Comparison of ENCODE assay signal across 8 cellular contexts in genomic region chr2:70123051-70123828, GRCh38. TPM values are rescaled to one million over a fixed set of nuclear protein-coding genes. Genes with fewer than 3 reads are reported as not detected.
A peak's percentile ranks its signal among the peaks of the same experiment; 100 is the strongest.
DNase-seq lines count a peak whose midpoint lies in the region; ATAC-seq, FAIRE-seq and TF ChIP-seq lines count a peak whose summit lies in the region.

No MANE protein-coding gene starts in this region.

- ATAC-seq in A549 (peak in 1 of 2 experiments; percentile 6; a peak in 3 of 6 replicates), GM21390 (IDR thresholded peaks at IDR 0.05; ENCODE audit: unreplicated experiment) (no peak)
- ATAC-seq in activated naive CD4-positive, alpha-beta T cell treated with anti-CD3 and anti-CD28 coated beads, Interleukin-2, amount 50 U/mL, for 72 hours, result no peak
- ATAC-seq in activated CD4-positive, CD25-positive, alpha-beta regulatory T cell treated with anti-CD3 and anti-CD28 coated beads, Interleukin-2, amount 50 U/mL, for 24 hours, result no peak

- POLR2A ChIA-PET in A549 (lab: Yijun Ruan, JAX) (interaction anchor here (0.6 to 3.0 kb wide), 17 partner anchors 7 to 209 kb away, joined by 3 to 156 read pairs (median 5); partner anchors contain the start of genes MXD1, PCBP1 and SNRPG), HEK293 (lab: Yijun Ruan, JAX) (interaction anchor here (0.5 to 3.8 kb wide), 13 partner anchors 10 to 382 kb away, joined by 3 to 27 read pairs (median 7); partner anchors contain the start of genes C2orf42 and MXD1)

- H2AFZ ChIP-seq in hepatocyte, result peak overlapping the region; percentile 30

- H4K20me1 ChIP-seq in hepatocyte (ENCODE audit: insufficient read depth, poor library complexity, severe bottlenecking), result no peaks in the 10 kb centered on the region

- peak overlapping the region; percentile 100 for H3K27ac Mint-ChIP-seq in activated naive CD4-positive, alpha-beta T cell treated with anti-CD3 and anti-CD28 coated beads, Interleukin-2, amount 50 U/mL, for 72 hours

- H3K27ac ChIP-seq in A549 (peak overlapping the region; percentile 96 to 99), HEK293 (ENCODE audit: extremely low read depth, low read depth, low read length) (peak overlapping the region; percentile 93), hepatocyte (peak overlapping the region; percentile 100)

- TF ChIP-seq CTCF in A549 (IDR thresholded peaks at IDR 0.05) (no peak), HEK293 (tag by site-specific recombination; IDR thresholded peaks at IDR 0.05) (no peak), hepatocyte (IDR thresholded peaks at IDR 0.05; ENCODE audit: poor library complexity) (no peak)

- H3K4me2 ChIP-seq in A549 (peak overlapping the region; percentile 81), hepatocyte (peak overlapping the region; percentile 89)

- CTCF ChIA-PET in A549 (lab: Yijun Ruan, JAX) (interaction anchor here (0.9 to 3.1 kb wide), 11 partner anchors 10 to 40 kb away, joined by 3 to 18 read pairs (median 7); no protein-coding TSS in a partner anchor), HEK293 (lab: Yijun Ruan, JAX) (interaction anchor here (0.9 to 1.7 kb wide), 2 partner anchors 12 to 20 kb away, joined by 3 to 4 read pairs; no protein-coding TSS in a partner anchor)

- TF ChIP-seq POLR2A in A549 (IDR thresholded peaks at IDR 0.05; ENCODE audit: low read length), result no peak

- peaks cover 42% of the 10 kb centered on the region for H3K4me1 ChIP-seq in A549
- peaks cover 8% of the 10 kb centered on the region for H3K4me1 ChIP-seq in HEK293 (ENCODE audit: control insufficient read depth, insufficient read depth, low read length)
- peaks cover 21% of the 10 kb centered on the region for H3K4me1 ChIP-seq in hepatocyte (ENCODE audit: insufficient read depth)

- TF ChIP-seq EP300 in A549 (IDR thresholded peaks at IDR 0.05), result no peak

- H3K4me3 ChIP-seq in A549, result peak overlapping the region; percentile 52
- no peak overlapping the region for H3K4me3 ChIP-seq in HEK293 (ENCODE audit: low read depth, low read length)
- H3K4me3 ChIP-seq in hepatocyte, result no peak overlapping the region
- H3K4me3 ChIP-seq in skeletal muscle cell (ENCODE audit: low read depth, low read length), result peak overlapping the region; percentile 53

- H3K36me3 Mint-ChIP-seq in activated naive CD4-positive, alpha-beta T cell treated with anti-CD3 and anti-CD28 coated beads, Interleukin-2, amount 50 U/mL, for 72 hours, result peaks cover 6 to 12% of the 10 kb centered on the region in 2 donors

- H3K9me3 ChIP-seq in A549, result no peaks in the 10 kb centered on the region
- no peaks in the 10 kb centered on the region for H3K9me3 ChIP-seq in HEK293 (ENCODE audit: control insufficient read depth, insufficient read depth, low read depth, low read length)
- no peaks in the 10 kb centered on the region for H3K9me3 ChIP-seq in hepatocyte (ENCODE audit: low read depth)

- peaks cover 5% of the 10 kb centered on the region for H3K79me2 ChIP-seq in hepatocyte

- no peak for DNase-seq in A549 (ENCODE audit: low read depth in 1 of 2, low spot score in 1 of 2)
- DNase-seq in activated naive CD4-positive, alpha-beta T cell treated with anti-CD3 and anti-CD28 coated beads, Interleukin-2, amount 50 U/mL, for 72 hours (ENCODE audit: low spot score in 2 of 2), result no peak
- DNase-seq in hepatocyte (ENCODE audit: low spot score), result peak; percentile 62
- no peak for DNase-seq in skeletal muscle cell (ENCODE audit: low read depth)
- no peak for DNase-seq in NCI-H2081 (lab: John Stamatoyannopoulos, UW)

- WGBS in A549 (ENCODE audit: missing lambda C conversion rate), result 91% methylated on average over 20 of the region's 20 CpGs
- WGBS in hepatocyte (ENCODE audit: low lambda C conversion rate, missing lambda C conversion rate), result 49% methylated on average over 20 of the region's 20 CpGs

- no peak for FAIRE-seq in A549 (lab: Jason Lieb, UNC)

- peaks cover 0 to 4% of the 10 kb centered on the region in 2 donors for H3K9me3 Mint-ChIP-seq in activated naive CD4-positive, alpha-beta T cell treated with anti-CD3 and anti-CD28 coated beads, Interleukin-2, amount 50 U/mL, for 72 hours

- TF ChIP-seq RAD21 in A549 (conservative IDR thresholded peaks at IDR 0.05 in 1 of 2, IDR thresholded peaks at IDR 0.05 in 1 of 2), result no peak

- H3K36me3 ChIP-seq in HEK293 (ENCODE audit: control insufficient read depth in 2 of 2, insufficient read depth in 1 of 2, low read length in 2 of 2) (no peaks in the 10 kb centered on the region), hepatocyte (replicated peaks; ENCODE audit: insufficient read depth, low read depth) (no peaks in the 10 kb centered on the region)

- H3K27me3 ChIP-seq in hepatocyte, result no peaks in the 10 kb centered on the region

- H3K9me2 ChIP-seq in hepatocyte (replicated peaks; ENCODE audit: insufficient read depth), result no peaks in the 10 kb centered on the region

TF ChIP-seq in A549, 52 proteins besides CTCF, POLR2A, EP300 and RAD21 (continues in another document):
- TF ChIP-seq RCOR1 (IDR thresholded peaks at IDR 0.05; ENCODE audit: low read depth, low read length) (no peak), PHF8 (IDR thresholded peaks at IDR 0.05; ENCODE audit: borderline replicate concordance, low read depth) (no peak), POLR2AphosphoS2 (conservative IDR thresholded peaks at IDR 0.05; ENCODE audit: low read length) (no peak), RNF2 (IDR thresholded peaks at IDR 0.05; ENCODE audit: borderline replicate concordance, low read depth) (no peak), FOXS1 (CRISPR knock-in tag; IDR thresholded peaks at IDR 0.05) (no peak)
- TF ChIP-seq, protein P1, sequence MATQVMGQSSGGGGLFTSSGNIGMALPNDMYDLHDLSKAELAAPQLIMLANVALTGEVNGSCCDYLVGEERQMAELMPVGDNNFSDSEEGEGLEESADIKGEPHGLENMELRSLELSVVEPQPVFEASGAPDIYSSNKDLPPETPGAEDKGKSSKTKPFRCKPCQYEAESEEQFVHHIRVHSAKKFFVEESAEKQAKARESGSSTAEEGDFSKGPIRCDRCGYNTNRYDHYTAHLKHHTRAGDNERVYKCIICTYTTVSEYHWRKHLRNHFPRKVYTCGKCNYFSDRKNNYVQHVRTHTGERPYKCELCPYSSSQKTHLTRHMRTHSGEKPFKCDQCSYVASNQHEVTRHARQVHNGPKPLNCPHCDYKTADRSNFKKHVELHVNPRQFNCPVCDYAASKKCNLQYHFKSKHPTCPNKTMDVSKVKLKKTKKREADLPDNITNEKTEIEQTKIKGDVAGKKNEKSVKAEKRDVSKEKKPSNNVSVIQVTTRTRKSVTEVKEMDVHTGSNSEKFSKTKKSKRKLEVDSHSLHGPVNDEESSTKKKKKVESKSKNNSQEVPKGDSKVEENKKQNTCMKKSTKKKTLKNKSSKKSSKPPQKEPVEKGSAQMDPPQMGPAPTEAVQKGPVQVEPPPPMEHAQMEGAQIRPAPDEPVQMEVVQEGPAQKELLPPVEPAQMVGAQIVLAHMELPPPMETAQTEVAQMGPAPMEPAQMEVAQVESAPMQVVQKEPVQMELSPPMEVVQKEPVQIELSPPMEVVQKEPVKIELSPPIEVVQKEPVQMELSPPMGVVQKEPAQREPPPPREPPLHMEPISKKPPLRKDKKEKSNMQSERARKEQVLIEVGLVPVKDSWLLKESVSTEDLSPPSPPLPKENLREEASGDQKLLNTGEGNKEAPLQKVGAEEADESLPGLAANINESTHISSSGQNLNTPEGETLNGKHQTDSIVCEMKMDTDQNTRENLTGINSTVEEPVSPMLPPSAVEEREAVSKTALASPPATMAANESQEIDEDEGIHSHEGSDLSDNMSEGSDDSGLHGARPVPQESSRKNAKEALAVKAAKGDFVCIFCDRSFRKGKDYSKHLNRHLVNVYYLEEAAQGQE (IDR thresholded peaks at IDR 0.05), result no peak

TF ChIP-seq in HEK293, 187 proteins besides CTCF, POLR2A, EP300 and RAD21 (continues in another document):
- TF ChIP-seq ZNF174 (tag by site-specific recombination; IDR thresholded peaks at IDR 0.05), result no peak
- TF ChIP-seq ZNF2 (tag by site-specific recombination; IDR thresholded peaks at IDR 0.05), result 0 out of 2 replicates have a peak, but pooled peaks have one; percentile 15
- TF ChIP-seq ZBTB20 (tag by site-specific recombination; IDR thresholded peaks at IDR 0.05), result peak; percentile 13; the same call in 1 of the 2 replicates
- no peak for TF ChIP-seq OVOL3 (tag by site-specific recombination; IDR thresholded peaks at IDR 0.05)
- TF ChIP-seq ZBTB48 (tag by site-specific recombination; IDR thresholded peaks at IDR 0.05), result peak; percentile 64
- no peak for TF ChIP-seq ZNF529 (tag by site-specific recombination; IDR thresholded peaks at IDR 0.05; ENCODE audit: insufficient replicate concordance)
- TF ChIP-seq KLF1 (tag by site-specific recombination; IDR thresholded peaks at IDR 0.05), result peak; percentile 59; the same call in 1 of the 2 replicates
- TF ChIP-seq ZBTB17 (tag by site-specific recombination; IDR thresholded peaks at IDR 0.05), result peak; percentile 69
- peak; percentile 64 for TF ChIP-seq ZNF600 (tag by site-specific recombination; IDR thresholded peaks at IDR 0.05)
- no peak for TF ChIP-seq ZNF350 (tag by site-specific recombination; IDR thresholded peaks at IDR 0.05)
- TF ChIP-seq SP2 (tag by site-specific recombination; IDR thresholded peaks at IDR 0.05), result 0 out of 2 replicates have a peak, but pooled peaks have one; percentile 18
- TF ChIP-seq, protein P2, sequence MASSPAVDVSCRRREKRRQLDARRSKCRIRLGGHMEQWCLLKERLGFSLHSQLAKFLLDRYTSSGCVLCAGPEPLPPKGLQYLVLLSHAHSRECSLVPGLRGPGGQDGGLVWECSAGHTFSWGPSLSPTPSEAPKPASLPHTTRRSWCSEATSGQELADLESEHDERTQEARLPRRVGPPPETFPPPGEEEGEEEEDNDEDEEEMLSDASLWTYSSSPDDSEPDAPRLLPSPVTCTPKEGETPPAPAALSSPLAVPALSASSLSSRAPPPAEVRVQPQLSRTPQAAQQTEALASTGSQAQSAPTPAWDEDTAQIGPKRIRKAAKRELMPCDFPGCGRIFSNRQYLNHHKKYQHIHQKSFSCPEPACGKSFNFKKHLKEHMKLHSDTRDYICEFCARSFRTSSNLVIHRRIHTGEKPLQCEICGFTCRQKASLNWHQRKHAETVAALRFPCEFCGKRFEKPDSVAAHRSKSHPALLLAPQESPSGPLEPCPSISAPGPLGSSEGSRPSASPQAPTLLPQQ (tag by site-specific recombination; IDR thresholded peaks at IDR 0.05), result no peak
- TF ChIP-seq IKZF3 (tag by site-specific recombination; IDR thresholded peaks at IDR 0.05), result peak; percentile 18; the same call in 1 of the 2 replicates
- TF ChIP-seq KLF9 (tag by site-specific recombination; IDR thresholded peaks at IDR 0.05; ENCODE audit: low read depth), result peak; percentile 70

RNA-seq across cellular contexts. Expression of gene PCBP1, which starts 36.0 kb away (rescaled TPM):
- polyA plus RNA-seq in A549 (2011; rRNA removed) (86.8 and 134 TPM in 2 replicates), A549 (2017; fragmentation: RNase III; extraction: RNeasy Plus Mini Kit Qiagen cat#74134 plus additional on column Dnase treatment) (284 to 310 TPM (median 304 TPM) in 3 replicates), hepatocyte (180 and 183 TPM in 2 replicates)
- polyA plus RNA-seq in A549 (2012; cell fraction: cytosol; rRNA removed), result 207 and 256 TPM in 2 replicates
- 280 and 285 TPM in 2 replicates for polyA plus RNA-seq in A549 (2012; cell fraction: nucleus; rRNA removed)
- polyA minus RNA-seq in A549 (2011; rRNA and poly(A)+ RNA removed), result 92.8 and 115 TPM in 2 replicates
- total RNA-seq in activated naive CD4-positive, alpha-beta T cell treated with anti-CD3 and anti-CD28 coated beads, Interleukin-2, amount 50 U/mL, for 72 hours, result 100 to 1,000 TPM; 339 to 451 TPM
- total RNA-seq in hepatocyte, result 88.5 and 97.1 TPM in 2 replicates

Comparison
In these comparisons a context has a peak if more than half of its experiments do, and no peak if none do; other contexts are left out.
1. H3K4me3 ChIP-seq: peak in A549 (single experiment) and skeletal muscle cell (single experiment); none in HEK293 (single experiment) and hepatocyte (single experiment).
2. Peak in every context shown above with its lines, with median percentiles within 50 percentile points of each other: H3K27ac ChIP-seq.